In genomic region chr6:41072836-41073202, GRCh38 we compare ENCODE assay signal across 8 cellular contexts. TPM values are rescaled to one million over a fixed set of nuclear protein-coding genes. Genes with fewer than 3 reads are reported as not detected.
DNase-seq lines count a peak whose midpoint lies in the region; ATAC-seq and TF ChIP-seq lines count a peak whose summit lies in the region.

NFYA (plus strand) TSS chr6:41072974; CDS start chr6:41079090, 6,116 bp downstream.

- peaks cover 61% of the 10 kb centered on the region for H3K79me2 ChIP-seq in SK-N-SH (ENCODE audit: insufficient read depth)

- TF ChIP-seq POLR2A in body of pancreas (IDR thresholded peaks at IDR 0.05): no peak

- peak within 1 kb of the TSS; percentile 94 to 99 (median 99) for H3K9ac ChIP-seq in BLaER1 treated with 17β-estradiol and CSF1 and Interleukin-3, amounts not matched to agents 10 nM and 100 nM
- peak within 1 kb of the TSS; percentile 99 for H3K9ac ChIP-seq in SK-N-SH

- H3K4me1 ChIP-seq in BLaER1 treated with 17β-estradiol and CSF1 and Interleukin-3, amounts not matched to agents 10 nM and 100 nM: peaks cover 38 to 58% (median 48%) of the 10 kb centered on the region in 10 experiments
- peaks cover 20 to 23% of the 10 kb centered on the region in 2 experiments for H3K4me1 ChIP-seq in SK-N-SH (ENCODE audit: control insufficient read depth in 1 of 2, insufficient read depth in 2 of 2, low read depth in 1 of 2, low read length in 1 of 2)
- peaks cover 45% of the 10 kb centered on the region for H3K4me1 ChIP-seq in body of pancreas

- H3K9me2 ChIP-seq in SK-N-SH: no peaks in the 10 kb centered on the region

- no peaks in the 10 kb centered on the region for H3K9me3 ChIP-seq in BLaER1 treated with 17β-estradiol and CSF1 and Interleukin-3, amounts not matched to agents 10 nM and 100 nM (replicated peaks in 1 of 11)
- H3K9me3 ChIP-seq in SK-N-SH (no peaks in the 10 kb centered on the region), body of pancreas (no peaks in the 10 kb centered on the region)

- H2AFZ ChIP-seq in SK-N-SH (ENCODE audit: low read depth): peak within 1 kb of the TSS; percentile 91

- peak within 1 kb of the TSS; percentile 96 to 99 (median 98) for H3K27ac ChIP-seq in BLaER1 treated with 17β-estradiol and CSF1 and Interleukin-3, amounts not matched to agents 10 nM and 100 nM
- H3K27ac ChIP-seq in SK-N-SH (ENCODE audit: low read depth in 2 of 2, low read length in 1 of 2): peak within 1 kb of the TSS; percentile 98 to 99
- H3K27ac ChIP-seq in body of pancreas: peak within 1 kb of the TSS; percentile 97 to 100 (median 100)
- peak within 1 kb of the TSS; percentile 93 to 100 (median 98) for H3K27ac ChIP-seq in skin epidermis

- H4K20me1 ChIP-seq in BLaER1 treated with 17β-estradiol and CSF1 and Interleukin-3, amounts not matched to agents 10 nM and 100 nM: peaks cover 36 to 48% (median 43%) of the 10 kb centered on the region in 11 experiments; a peak in 21 of 22 replicates
- H4K20me1 ChIP-seq in SK-N-SH (ENCODE audit: insufficient read depth): peaks cover 41% of the 10 kb centered on the region

- no peak for TF ChIP-seq RAD21 in SK-N-SH (IDR thresholded peaks at IDR 0.05; ENCODE audit: low read length)

- TF ChIP-seq CTCF in SK-N-SH (IDR thresholded peaks at IDR 0.05) (no peak), body of pancreas (IDR thresholded peaks at IDR 0.05) (no peak)

- H3K4me2 ChIP-seq in BLaER1 treated with 17β-estradiol and CSF1 and Interleukin-3, amounts not matched to agents 10 nM and 100 nM: peak within 1 kb of the TSS; percentile 88 to 97 (median 95)
- peak within 1 kb of the TSS; percentile 83 for H3K4me2 ChIP-seq in SK-N-SH

- intact Hi-C loops in body of pancreas (cut with DNase I): no loop called here

- H3K36me3 ChIP-seq in BLaER1 treated with 17β-estradiol and CSF1 and Interleukin-3, amounts not matched to agents 10 nM and 100 nM: peaks cover 10 to 55% (median 30%) of the 10 kb centered on the region in 11 experiments; a peak in 16 of 22 replicates
- H3K36me3 ChIP-seq in SK-N-SH (replicated peaks in 1 of 2; ENCODE audit: control insufficient read depth in 1 of 2, insufficient read depth in 2 of 2, low read length in 1 of 2) (peaks cover 22 to 41% of the 10 kb centered on the region in 2 experiments), body of pancreas (replicated peaks in 1 of 2; ENCODE audit: insufficient read depth in 1 of 2, low read depth in 2 of 2) (no peaks in the 10 kb centered on the region)

- no peak for TF ChIP-seq EP300 in SK-N-SH (IDR thresholded peaks at IDR 0.05; ENCODE audit: borderline replicate concordance in 1 of 2, low read depth in 1 of 2, low read length in 1 of 2)

- WGBS in SK-N-SH (ENCODE audit: low lambda C conversion rate): no CpG with 5 or more reads among the region's 37 CpGs
- WGBS in body of pancreas, 2 donors: 0 to 1% methylated on average over 12 to 37 of the region's 37 CpGs

- peak within 1 kb of the TSS; percentile 83 to 97 (median 94) for H3K4me3 ChIP-seq in BLaER1 treated with 17β-estradiol and CSF1 and Interleukin-3, amounts not matched to agents 10 nM and 100 nM
- peak within 1 kb of the TSS; percentile 90 to 99 for H3K4me3 ChIP-seq in SK-N-SH (ENCODE audit: low read depth in 2 of 2, low read length in 1 of 2)
- peak within 1 kb of the TSS; percentile 76 to 83 for H3K4me3 ChIP-seq in body of pancreas
- peak within 1 kb of the TSS; percentile 90 for H3K4me3 ChIP-seq in iPS-11a (ENCODE audit: low read depth, low read length)
- peak within 1 kb of the TSS; percentile 70 to 99 (median 93) for H3K4me3 ChIP-seq in skin epidermis

- POLR2A ChIA-PET in SK-N-SH (lab: Yijun Ruan, JAX): interaction anchor here (0.8 to 1.4 kb wide), 2 partner anchors 10 to 50 kb away, joined by 3 to 6 read pairs; no protein-coding TSS in a partner anchor

- CTCF ChIA-PET in SK-N-SH (lab: Yijun Ruan, JAX): no interaction called here

- ATAC-seq in GM19324 (IDR thresholded peaks at IDR 0.05; ENCODE audit: low FRiP score, unreplicated experiment): peak; percentile 71
- peak; percentile 67 for ATAC-seq in HG03280 (IDR thresholded peaks at IDR 0.05; ENCODE audit: unreplicated experiment)
- ATAC-seq in body of pancreas: peak; percentile 76

- DNase-seq in SK-N-SH (peak; percentile 93), body of pancreas (peak in 2 of 4 donors; percentile 99 to 100), LoVo (ENCODE audit: low spot score) (no peak)

- no peaks in the 10 kb centered on the region for H3K27me3 ChIP-seq in BLaER1 treated with 17β-estradiol and CSF1 and Interleukin-3, amounts not matched to agents 10 nM and 100 nM
- H3K27me3 ChIP-seq in SK-N-SH (ENCODE audit: insufficient read depth) (no peaks in the 10 kb centered on the region), body of pancreas (no peaks in the 10 kb centered on the region)

- peaks cover 25% of the 10 kb centered on the region for H3F3A ChIP-seq in SK-N-SH (replicated peaks; ENCODE audit: insufficient read depth)

TF ChIP-seq in SK-N-SH, 30 proteins besides CTCF, POLR2A, EP300 and RAD21:
- TF ChIP-seq RXRA (IDR thresholded peaks at IDR 0.05; ENCODE audit: borderline replicate concordance, low read depth) (no peak), PBX3 (IDR thresholded peaks at IDR 0.05) (peak; percentile 55), CHD2 (IDR thresholded peaks at IDR 0.05; ENCODE audit: low read length, partially characterized antibody) (peak; percentile 6), IRF3 (IDR thresholded peaks at IDR 0.05; ENCODE audit: low read depth, low read length) (peak; percentile 71), TAF1 (IDR thresholded peaks at IDR 0.05; ENCODE audit: borderline replicate concordance, low read depth, low read length) (peak; percentile 73), FOXM1 (IDR thresholded peaks at IDR 0.05; ENCODE audit: low read depth) (no peak), MAX (IDR thresholded peaks at IDR 0.05; ENCODE audit: low read depth) (peak; percentile 5; the same call in 1 of the 2 replicates), NRF1 (IDR thresholded peaks at IDR 0.05; ENCODE audit: low read depth, low read length) (peak; percentile 76), RFX5 (IDR thresholded peaks at IDR 0.05; ENCODE audit: low read length) (peak; percentile 72; the same call in 1 of the 2 replicates)

RNA-seq across cellular contexts. Expression of gene NFYA, which starts in this region (rescaled TPM):
- polyA plus RNA-seq in SK-N-SH (2012; rRNA removed): 6.8 and 9.7 TPM in 2 replicates
- 6.8 and 8.1 TPM in 2 replicates for polyA plus RNA-seq in SK-N-SH (2012; cell fraction: cytosol; rRNA removed)
- 10.5 and 17.2 TPM in 2 replicates for polyA plus RNA-seq in SK-N-SH (2012; cell fraction: nucleus; rRNA removed)
- total RNA-seq in body of pancreas: 10 to 100 TPM in 1 of 2 donors, 1 to 10 TPM in 1; 8.6 to 10.4 TPM
